9 cellular contexts compared by ENCODE assay signal in genomic region chr6:170286246-170286933, GRCh38. TPM values are rescaled to one million over a fixed set of nuclear protein-coding genes. Genes with fewer than 3 reads are reported as not detected.
DNase-seq lines count a peak whose midpoint lies in the region; ATAC-seq and TF ChIP-seq lines count a peak whose summit lies in the region.
"Had no signal": no experiment of that assay in that cellular context is flagged by ENCODE, and none has a peak within 500 bp of the region (broad histone marks: within the 10 kb centered on the region; RNA-seq: fewer than 3 reads in every experiment).

No MANE protein-coding gene starts in this region.

- H3K79me2 ChIP-seq in H9 (ENCODE audit: insufficient read depth, low read length) = no peaks in the 10 kb centered on the region

- intact Hi-C loops in heart right ventricle (cut with DNase I) = loop anchor here in 3 of 10 donors (2.0 to 5.0 kb wide), 4 partner anchors 119 to 319 kb away; no protein-coding TSS in a partner anchor
- intact Hi-C loops in prostate gland (cut with DNase I) = no loop called here

- H2BK20ac ChIP-seq in H9 (ENCODE audit: low read depth, low read length, poor library complexity, severe bottlenecking) = no peak overlapping the region

- H3K9ac ChIP-seq in H9 (ENCODE audit: extremely low read depth, insufficient read length, low read length) = no peak overlapping the region

- H3K27ac Mint-ChIP-seq in H9 = no peak overlapping the region; a peak in 1 of 7 replicates

- H3K4me2 ChIP-seq in H9 (ENCODE audit: insufficient read depth, insufficient read length, low read length) = peak overlapping the region; percentile 14

- H2AFZ ChIP-seq in H9 (ENCODE audit: low read length) = no peak overlapping the region

- H2AK5ac ChIP-seq in H9 (ENCODE audit: insufficient read length, low read length) = no peak overlapping the region

- peaks cover 71% of the 10 kb centered on the region for H3K27me3 Mint-ChIP-seq in H9 (ENCODE audit: low read depth)

- peaks cover 20 to 37% of the 10 kb centered on the region in 2 experiments for H3K4me1 Mint-ChIP-seq in H9

- peaks cover 9 to 34% (median 33%) of the 10 kb centered on the region in 3 experiments for H3K36me3 Mint-ChIP-seq in H9 (ENCODE audit: insufficient read depth in 1 of 3, low read depth in 3 of 3)

- peak in 7 of 8 donors; percentile 0 to 35 (median 16) for ATAC-seq in heart right ventricle

- no peak overlapping the region for H2BK5ac ChIP-seq in H9 (ENCODE audit: insufficient read length, low read length)

- peak overlapping the region in 1 of 2 experiments; percentile 51; a peak in 2 of 5 replicates for H3K4me3 Mint-ChIP-seq in H9

- no peak for DNase-seq in H9
- peak; percentile 97 to 98 for DNase-seq in SJCRH30
- peak; percentile 54 to 73 for DNase-seq in heart right ventricle
- DNase-seq in prostate gland (ENCODE audit: low spot score) = no peak
- no peak for DNase-seq in activated gamma-delta T cell treated with Interleukin-2 at 50 U/mL for 16 hours
- DNase-seq in HPDE6-E6E7 (ENCODE audit: extremely low spot score) = no peak
- no peak for DNase-seq in NOMO-1 treated with dmso at 0.1 percent for 144 hours (lab: John Stamatoyannopoulos, UW; ENCODE audit: unreplicated experiment)
- DNase-seq in activated CD4-positive, CD25-positive, alpha-beta regulatory T cell treated with anti-CD3 and anti-CD28 coated beads, Interleukin-2, amount 50 U/mL, for 72 hours = no peak
- DNase-seq: NCI-H526 treated with DMSO at 0.1 percent for 48 hours had no signal

- no peak overlapping the region; the same call in 1 of the 2 replicates for H3K14ac ChIP-seq in H9 (ENCODE audit: insufficient read depth, low read length)

- H3K4me3 ChIP-seq in SJCRH30 = peak overlapping the region; percentile 58
- peak overlapping the region in 4 of 10 donors; percentile 6 to 85 (median 72) for H3K4me3 ChIP-seq in heart right ventricle
- H3K4me3 ChIP-seq in prostate gland = peak overlapping the region in 1 of 2 donors; percentile 76

- no peak overlapping the region for H4K91ac ChIP-seq in H9 (ENCODE audit: insufficient read length, low read depth, low read length)

- TF ChIP-seq CTCF in H9 (conservative IDR thresholded peaks at IDR 0.05) (no peak), heart right ventricle (IDR thresholded peaks at IDR 0.05) (no peak), prostate gland (IDR thresholded peaks at IDR 0.05) (no peak)

- H3K27me3 ChIP-seq in H9 (ENCODE audit: insufficient read depth, low read length) (peaks cover 31% of the 10 kb centered on the region), SJCRH30 (no peaks in the 10 kb centered on the region; the same call in 1 of the 2 replicates), heart right ventricle (peaks cover 0 to 64% (median 5%) of the 10 kb centered on the region in 7 donors), prostate gland (replicated peaks; ENCODE audit: insufficient read depth) (no peaks in the 10 kb centered on the region)

- peaks cover 16% of the 10 kb centered on the region for H3K23me2 ChIP-seq in H9 (ENCODE audit: insufficient read length, low read depth, low read length, poor library complexity, severe bottlenecking)

- no peak overlapping the region for H2BK120ac ChIP-seq in H9 (ENCODE audit: low read depth, low read length, poor library complexity, severe bottlenecking)

- no peak overlapping the region for H3K18ac ChIP-seq in H9 (ENCODE audit: insufficient read length, low read depth, low read length)

- no CpG with 5 or more reads among the region's 26 CpGs for WGBS in H9 (ENCODE audit: extremely low coverage, insufficient read length, low lambda C conversion rate)
- 26 to 27% methylated on average over 26 of the region's 26 CpGs for WGBS in heart right ventricle, 2 donors
- 40% methylated on average over 26 of the region's 26 CpGs for WGBS in prostate gland

- no peak overlapping the region for H4K8ac ChIP-seq in H9 (replicated peaks; ENCODE audit: insufficient read length, low read depth, low read length)

- H3K9me3 ChIP-seq in H9 (ENCODE audit: control insufficient read depth, low read depth, low read length) = no peaks in the 10 kb centered on the region
- no peaks in the 10 kb centered on the region for H3K9me3 ChIP-seq in SJCRH30 (replicated peaks)
- H3K9me3 ChIP-seq in heart right ventricle = no peaks in the 10 kb centered on the region
- H3K9me3 ChIP-seq in prostate gland = no peaks in the 10 kb centered on the region

- no peak overlapping the region for H2BK15ac ChIP-seq in H9 (ENCODE audit: low read depth, low read length)

- H3K27ac ChIP-seq in H9 (ENCODE audit: insufficient read length, low read depth, low read length) (no peak overlapping the region), SJCRH30 (peak overlapping the region; percentile 91), heart right ventricle (peak overlapping the region in 8 of 10 donors; percentile 47 to 91 (median 73)), prostate gland (peak overlapping the region; percentile 81 to 82)

- H3K56ac ChIP-seq in H9 (ENCODE audit: insufficient read length, low read depth, low read length) = no peak overlapping the region

- no peaks in the 10 kb centered on the region for H3K79me1 ChIP-seq in H9 (ENCODE audit: insufficient read depth, low read depth, low read length, poor library complexity, severe bottlenecking)

- no peak for TF ChIP-seq POLR2A in prostate gland (IDR thresholded peaks at IDR 0.05)

- H3K36me3 ChIP-seq in SJCRH30 = peaks cover 19% of the 10 kb centered on the region; the same call in 1 of the 2 replicates
- H3K36me3 ChIP-seq in heart right ventricle = peaks cover 0 to 53% (median 13%) of the 10 kb centered on the region in 9 donors
- H3K36me3 ChIP-seq in prostate gland = peaks cover 5 to 8% of the 10 kb centered on the region in 2 donors

- H4K20me1 ChIP-seq in H9 (ENCODE audit: control insufficient read depth, insufficient read depth, insufficient read length) = no peaks in the 10 kb centered on the region

- H3K4ac ChIP-seq in H9 (ENCODE audit: low read depth, low read length) = no peak overlapping the region

- no peak overlapping the region for H2BK12ac ChIP-seq in H9 (ENCODE audit: insufficient read length, low read depth, low read length)

- no peaks in the 10 kb centered on the region; the same call in 1 of the 2 replicates for H3K4me1 ChIP-seq in H9 (ENCODE audit: insufficient read depth, low read length)
- H3K4me1 ChIP-seq in SJCRH30 = peaks cover 8% of the 10 kb centered on the region
- peaks cover 7 to 51% (median 48%) of the 10 kb centered on the region in 9 donors for H3K4me1 ChIP-seq in heart right ventricle
- H3K4me1 ChIP-seq in prostate gland (replicated peaks) = no peaks in the 10 kb centered on the region

- H3K23ac ChIP-seq in H9 (ENCODE audit: insufficient read length, low read depth, low read length) = no peak overlapping the region

- H3K9me3 Mint-ChIP-seq in H9 = peaks cover 0 to 8% of the 10 kb centered on the region in 2 experiments; a peak in 3 of 5 replicates

- H4K5ac ChIP-seq in H9 (ENCODE audit: insufficient read length, low read depth, low read length) = no peak overlapping the region

- H3T11ph ChIP-seq in H9 (ENCODE audit: low read length) = no peak overlapping the region

RNA-seq across cellular contexts. Expression of gene DLL1, which starts 4.5 kb away (rescaled TPM):
- total RNA-seq in H9 (2021) = 2.7 and 2.8 TPM in 2 replicates
- total RNA-seq in SJCRH30 (2014; rRNA removed; shearing (Covaris generic)) = 12.6 and 13.6 TPM in 2 replicates
- total RNA-seq in heart right ventricle = 10 to 100 TPM in 4 of 10 donors, 1 to 10 TPM in 6; 5.4 to 22.0 (median 8.7) TPM
- polyA plus RNA-seq in heart right ventricle = 10 to 100 TPM in 1 of 2 donors, 1 to 10 TPM in 1; 2.6 to 27.2 TPM
- 10 to 100 TPM; 16.0 to 40.4 TPM for total RNA-seq in prostate gland

RNA-seq across cellular contexts. Expression of gene FAM120B, which starts 20.2 kb away (rescaled TPM):
- 14.9 and 16.7 TPM in 2 replicates for total RNA-seq in H9 (2021)
- 19.6 and 21.4 TPM in 2 replicates for total RNA-seq in SJCRH30 (2014; rRNA removed; shearing (Covaris generic))
- 10 to 100 TPM; 16.0 to 31.0 (median 25.4) TPM for total RNA-seq in heart right ventricle
- 1 to 10 TPM; 7.7 to 9.9 TPM for polyA plus RNA-seq in heart right ventricle
- total RNA-seq in prostate gland = 10 to 100 TPM; 28.8 to 45.0 TPM

Comparison
In these comparisons a context has a peak if more than half of its experiments do, and no peak if none do; other contexts are left out.
1. DNase-seq: peak in SJCRH30 (2 of 2) and heart right ventricle (2 of 2); none in H9 (single experiment), prostate gland (single experiment), activated gamma-delta T cell treated with Interleukin-2 at 50 U/mL for 16 hours (single experiment), HPDE6-E6E7 (single experiment), NOMO-1 treated with dmso at 0.1 percent for 144 hours (single experiment) and activated CD4-positive, CD25-positive, alpha-beta regulatory T cell treated with anti-CD3 and anti-CD28 coated beads, Interleukin-2, amount 50 U/mL, for 72 hours (single experiment).